In genomic region chr2:188701836-188702235, GRCh38 we compare ENCODE assay signal across 17 cellular contexts.
A peak's percentile ranks its signal among the peaks of the same experiment; 100 is the strongest.
DNase-seq lines count a peak whose midpoint lies in the region; ATAC-seq and TF ChIP-seq lines count a peak whose summit lies in the region.
"Had no signal": no experiment of that assay in that cellular context is flagged by ENCODE, and none has a peak within 500 bp of the region (broad histone marks: within the 10 kb centered on the region; RNA-seq: fewer than 3 reads in every experiment).

No MANE protein-coding gene starts in this region.

- WGBS in SK-N-SH (ENCODE audit: low lambda C conversion rate) = 12% methylated on average over 2 of the region's 2 CpGs

- intact Hi-C loops in Right ventricle myocardium inferior (cut with DNase I) = no loop called here

- no peaks in the 10 kb centered on the region for H3K79me2 ChIP-seq in SK-N-SH (ENCODE audit: insufficient read depth)

- H3K27me3 Mint-ChIP-seq in activated T-cell treated with anti-CD3 and anti-CD28 coated beads, Interleukin-2, amount 50 U/mL, for 4 hours (ENCODE audit: low read depth) = no peaks in the 10 kb centered on the region
- H3K27me3 Mint-ChIP-seq: activated naive CD4-positive, alpha-beta T cell treated with anti-CD3 and anti-CD28 coated beads, Interleukin-2, amount 10 ng/mL, durations not matched to agents 7 days and 5 days; central memory CD8-positive, alpha-beta T cell; type B pancreatic cell had no signal

- POLR2A ChIA-PET in SK-N-SH (lab: Yijun Ruan, JAX) = no interaction called here

- H3K9me3 ChIP-seq in SK-N-SH = no peaks in the 10 kb centered on the region
- H3K9me3 ChIP-seq: BE2C had no signal

- H3K27ac ChIP-seq in SK-N-SH (ENCODE audit: low read depth in 2 of 2, low read length in 1 of 2) = peak overlapping the region in 1 of 2 experiments; percentile 59; a peak in 2 of 4 replicates

- no peak overlapping the region for H3K9ac ChIP-seq in SK-N-SH

- no peaks in the 10 kb centered on the region for H3K4me1 Mint-ChIP-seq in activated T-cell treated with anti-CD3 and anti-CD28 coated beads, Interleukin-2, amount 50 U/mL, for 4 hours (ENCODE audit: low read depth)
- H3K4me1 Mint-ChIP-seq: activated naive CD4-positive, alpha-beta T cell treated with anti-CD3 and anti-CD28 coated beads, Interleukin-2, amount 10 ng/mL, durations not matched to agents 7 days and 5 days; central memory CD8-positive, alpha-beta T cell; GM23338 had no signal

- no peak for TF ChIP-seq CTCF in SK-N-SH (IDR thresholded peaks at IDR 0.05)
- TF ChIP-seq CTCF in fibroblast of villous mesenchyme (IDR thresholded peaks at IDR 0.05; ENCODE audit: insufficient read depth, low read depth, low read length) = no peak

- H3K4me2 ChIP-seq in SK-N-SH = no peak overlapping the region
- H3K4me2 ChIP-seq: GM23338 had no signal

- TF ChIP-seq EP300 in SK-N-SH (IDR thresholded peaks at IDR 0.05; ENCODE audit: borderline replicate concordance in 1 of 2, low read depth in 1 of 2, low read length in 1 of 2) = peak in 1 of 2 experiments; percentile 15; a peak in 1 of 4 replicates

- DNase-seq in Daoy (ENCODE audit: low read depth) (peak; percentile 1), SK-N-SH (no peak), fibroblast of villous mesenchyme (ENCODE audit: low read depth) (peak; percentile 82), NCI-H748 treated with DMSO at 0.1 percent for 48 hours (lab: John Stamatoyannopoulos, UW) (no peak), Right ventricle myocardium inferior (ENCODE audit: missing footprints) (no peak), SW 1271 (lab: John Stamatoyannopoulos, UW) (no peak)
- DNase-seq in activated T-cell treated with anti-CD3 and anti-CD28 coated beads, Interleukin-2, amount 50 U/mL, for 4 hours = no peak
- DNase-seq: activated naive CD4-positive, alpha-beta T cell treated with anti-CD3 and anti-CD28 coated beads, Interleukin-2, amount 10 ng/mL, durations not matched to agents 7 days and 5 days; BE2C; hypothalamus; NCI-H1048; NCI-H2171 had no signal

- H3K4me3 ChIP-seq in SK-N-SH (ENCODE audit: low read depth in 2 of 2, low read length in 1 of 2) (no peak overlapping the region), fibroblast of villous mesenchyme (ENCODE audit: low read depth, low read length) (no peak overlapping the region)
- H3K4me3 ChIP-seq: GM23338 had no signal

- no peak overlapping the region for H3K4me3 Mint-ChIP-seq in activated T-cell treated with anti-CD3 and anti-CD28 coated beads, Interleukin-2, amount 50 U/mL, for 4 hours
- H3K4me3 Mint-ChIP-seq: activated naive CD4-positive, alpha-beta T cell treated with anti-CD3 and anti-CD28 coated beads, Interleukin-2, amount 10 ng/mL, durations not matched to agents 7 days and 5 days; central memory CD8-positive, alpha-beta T cell; GM23338; type B pancreatic cell had no signal

- H3F3A ChIP-seq in SK-N-SH (replicated peaks; ENCODE audit: insufficient read depth) = peaks cover 5% of the 10 kb centered on the region

- H3K4me1 ChIP-seq in SK-N-SH (ENCODE audit: control insufficient read depth in 1 of 2, insufficient read depth in 2 of 2, low read depth in 1 of 2, low read length in 1 of 2) = peaks cover 0 to 15% of the 10 kb centered on the region in 2 experiments; a peak in 2 of 4 replicates
- H3K4me1 ChIP-seq: BE2C had no signal

- peaks cover 3% of the 10 kb centered on the region for H3K9me3 Mint-ChIP-seq in activated T-cell treated with anti-CD3 and anti-CD28 coated beads, Interleukin-2, amount 50 U/mL, for 4 hours
- H3K9me3 Mint-ChIP-seq: type B pancreatic cell had no signal

- no peaks in the 10 kb centered on the region for H3K36me3 ChIP-seq in SK-N-SH (replicated peaks in 1 of 2; ENCODE audit: control insufficient read depth in 1 of 2, insufficient read depth in 2 of 2, low read length in 1 of 2)
- H3K36me3 ChIP-seq: BE2C had no signal

- ATAC-seq in HG02981 (IDR thresholded peaks at IDR 0.05; ENCODE audit: unreplicated experiment) (peak; percentile 73), Right ventricle myocardium inferior (no peak)
- no peak for ATAC-seq in activated T-cell treated with anti-CD3 and anti-CD28 coated beads, Interleukin-2, amount 50 U/mL, for 4 hours
- ATAC-seq: GM23338, left lobe of liver had no signal

- no peaks in the 10 kb centered on the region for H3K9me2 ChIP-seq in SK-N-SH

- H4K20me1 ChIP-seq in SK-N-SH (ENCODE audit: insufficient read depth) = no peaks in the 10 kb centered on the region

- no peaks in the 10 kb centered on the region for H3K36me3 Mint-ChIP-seq in activated T-cell treated with anti-CD3 and anti-CD28 coated beads, Interleukin-2, amount 50 U/mL, for 4 hours (ENCODE audit: insufficient read depth)
- H3K36me3 Mint-ChIP-seq: activated naive CD4-positive, alpha-beta T cell treated with anti-CD3 and anti-CD28 coated beads, Interleukin-2, amount 10 ng/mL, durations not matched to agents 7 days and 5 days; type B pancreatic cell had no signal

- TF ChIP-seq RAD21 in SK-N-SH (IDR thresholded peaks at IDR 0.05; ENCODE audit: low read length) = no peak

- CTCF ChIA-PET in SK-N-SH (lab: Yijun Ruan, JAX) = no interaction called here

- peak overlapping the region; percentile 36 for H2AFZ ChIP-seq in SK-N-SH (ENCODE audit: low read depth)
- H2AFZ ChIP-seq: GM23338 had no signal

- no peaks in the 10 kb centered on the region for H3K27me3 ChIP-seq in SK-N-SH (ENCODE audit: insufficient read depth)
- H3K27me3 ChIP-seq: BE2C had no signal

TF ChIP-seq in SK-N-SH, 30 proteins besides CTCF, POLR2A, EP300 and RAD21:
- TF ChIP-seq ZBTB33 (IDR thresholded peaks at IDR 0.05; ENCODE audit: borderline replicate concordance, low read depth) (no peak), FOSL2 (IDR thresholded peaks at IDR 0.05; ENCODE audit: borderline replicate concordance, low read depth) (peak; percentile 78), CHD2 (IDR thresholded peaks at IDR 0.05; ENCODE audit: low read length, partially characterized antibody) (no peak), SMC3 (IDR thresholded peaks at IDR 0.05; ENCODE audit: low read depth, low read length) (no peak), JUND (IDR thresholded peaks at IDR 0.05) (peak; percentile 59; the same call in 1 of the 2 replicates), TEAD4 (IDR thresholded peaks at IDR 0.05; ENCODE audit: borderline replicate concordance, insufficient read depth) (no peak), TCF12 (IDR thresholded peaks at IDR 0.05) (peak; percentile 41; the same call in 1 of the 2 replicates), EZH2phosphoT487 (IDR thresholded peaks at IDR 0.05; ENCODE audit: borderline replicate concordance, low read depth) (no peak), USF2 (IDR thresholded peaks at IDR 0.05; ENCODE audit: borderline replicate concordance, low read depth, low read length) (no peak), MEF2A (IDR thresholded peaks at IDR 0.05; ENCODE audit: borderline replicate concordance, low read depth) (no peak)

Comparison
In these comparisons a context has a peak if more than half of its experiments do, and no peak if none do; other contexts are left out.
1. DNase-seq: peak in Daoy (single experiment) and fibroblast of villous mesenchyme (single experiment); none in SK-N-SH (single experiment), NCI-H748 treated with DMSO at 0.1 percent for 48 hours (single experiment), Right ventricle myocardium inferior (single experiment), activated T-cell treated with anti-CD3 and anti-CD28 coated beads, Interleukin-2, amount 50 U/mL, for 4 hours (single experiment) and SW 1271 (0 of 2).